Comparison of ENCODE assay signal across 28 cellular contexts in the genomic region with DNA sequence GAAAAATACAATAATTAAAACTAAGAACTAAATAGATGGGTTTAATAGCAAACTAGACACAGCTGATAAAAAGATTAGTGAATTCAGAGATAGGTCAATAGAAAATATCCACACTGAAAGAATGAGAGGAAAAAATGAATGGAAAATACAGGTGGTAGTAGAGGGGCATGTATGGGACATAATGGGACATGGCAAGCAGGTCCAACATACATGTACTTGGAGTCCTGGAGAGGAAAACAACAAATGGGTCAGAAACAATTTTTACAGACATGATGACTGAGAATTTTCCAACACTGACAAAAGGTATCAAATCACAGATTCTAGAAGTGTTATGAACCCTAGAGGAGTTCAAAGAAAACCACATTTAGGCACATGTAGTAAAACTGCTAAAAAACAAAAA.
"Had no signal": no experiment of that assay in that cellular context is flagged by ENCODE, and none has a peak within 500 bp of the region (broad histone marks: within the 10 kb centered on the region; RNA-seq: fewer than 3 reads in every experiment).

No MANE protein-coding gene starts in this region.

- H3K4me1 Mint-ChIP-seq: stimulated activated memory B cell treated with anti-CD40 and anti-IgM and Interleukin-4, amounts not matched to agents 10 μg/mL and 1 μg/mL and 100 μg/mL, for 72 hours; stimulated activated naive B cell treated with anti-CD40 and anti-IgM and Interleukin-4, amounts not matched to agents 10 μg/mL and 1 μg/mL and 100 μg/mL, for 72 hours had no signal

- ATAC-seq: stimulated activated effector memory CD8-positive, alpha-beta T cell treated with anti-CD3 and anti-CD28 coated beads, Interleukin-12 subunit alpha, Interleukin-12 subunit beta, amount 100 ng/mL, for 72 hours; stimulated activated memory B cell treated with anti-CD40 and anti-IgM and Interleukin-4, amounts not matched to agents 10 μg/mL and 1 μg/mL and 100 μg/mL, for 72 hours; stimulated activated naive B cell treated with anti-CD40 and anti-IgM and Interleukin-4, amounts not matched to agents 10 μg/mL and 1 μg/mL and 100 μg/mL, for 72 hours; stimulated activated naive CD8-positive, alpha-beta T cell treated with anti-CD3 and anti-CD28 coated beads, Interleukin-15, amount 100 ng/mL, for 72 hours; stimulated activated naive CD8-positive, alpha-beta T cell treated with anti-CD3 and anti-CD28 coated beads, Interleukin-15, Interleukin-2, amounts not matched to agents 100 U/mL and 50 U/mL, for 24 hours; upper lobe of right lung had no signal

- H3K27me3 ChIP-seq: stomach, suprapubic skin, testis, thyroid gland, tibial artery, tibial nerve, transverse colon, upper lobe of left lung, upper lobe of right lung, uterus, vagina had no signal

- H3K27me3 Mint-ChIP-seq: stimulated activated memory B cell treated with anti-CD40 and anti-IgM and Interleukin-4, amounts not matched to agents 10 μg/mL and 1 μg/mL and 100 μg/mL, for 72 hours; stimulated activated naive B cell treated with anti-CD40 and anti-IgM and Interleukin-4, amounts not matched to agents 10 μg/mL and 1 μg/mL and 100 μg/mL, for 72 hours; stimulated activated naive CD8-positive, alpha-beta T cell treated with anti-CD3 and anti-CD28 coated beads, Interleukin-15, amount 100 ng/mL, for 72 hours; stimulated activated naive CD8-positive, alpha-beta T cell treated with anti-CD3 and anti-CD28 coated beads, Interleukin-15, Interleukin-2, amounts not matched to agents 100 ng/mL and 50 ng/mL, for 24 hours; type B pancreatic cell had no signal

- H3K4me3 Mint-ChIP-seq: stimulated activated effector memory CD8-positive, alpha-beta T cell treated with anti-CD3 and anti-CD28 coated beads, Interleukin-12 subunit alpha, Interleukin-12 subunit beta, amount 100 ng/mL, for 72 hours; stimulated activated memory B cell treated with anti-CD40 and anti-IgM and Interleukin-4, amounts not matched to agents 10 μg/mL and 1 μg/mL and 100 μg/mL, for 72 hours; stimulated activated naive B cell treated with anti-CD40 and anti-IgM and Interleukin-4, amounts not matched to agents 10 μg/mL and 1 μg/mL and 100 μg/mL, for 72 hours; stimulated activated naive CD8-positive, alpha-beta T cell treated with anti-CD3 and anti-CD28 coated beads, Interleukin-15, amount 100 ng/mL, for 72 hours; stimulated activated naive CD8-positive, alpha-beta T cell treated with anti-CD3 and anti-CD28 coated beads, Interleukin-15, Interleukin-2, amounts not matched to agents 100 ng/mL and 50 ng/mL, for 24 hours; type B pancreatic cell had no signal

- H3K27ac ChIP-seq: stomach, suprapubic skin, testis, thoracic aorta, tibial artery, tibial nerve, transverse colon, upper lobe of left lung, upper lobe of right lung, uterus, vagina had no signal

- H3K27ac Mint-ChIP-seq: stimulated activated effector memory CD8-positive, alpha-beta T cell treated with anti-CD3 and anti-CD28 coated beads, Interleukin-12 subunit alpha, Interleukin-12 subunit beta, amount 100 ng/mL, for 72 hours; stimulated activated memory B cell treated with anti-CD40 and anti-IgM and Interleukin-4, amounts not matched to agents 10 μg/mL and 1 μg/mL and 100 μg/mL, for 72 hours; stimulated activated naive B cell treated with anti-CD40 and anti-IgM and Interleukin-4, amounts not matched to agents 10 μg/mL and 1 μg/mL and 100 μg/mL, for 72 hours; stimulated activated naive CD8-positive, alpha-beta T cell treated with anti-CD3 and anti-CD28 coated beads, Interleukin-15, amount 100 ng/mL, for 72 hours; stimulated activated naive CD8-positive, alpha-beta T cell treated with anti-CD3 and anti-CD28 coated beads, Interleukin-15, Interleukin-2, amounts not matched to agents 100 ng/mL and 50 ng/mL, for 24 hours; type B pancreatic cell had no signal

- H3K9me3 ChIP-seq: suprapubic skin, testis, thoracic aorta, thyroid gland, tibial artery, transverse colon, upper lobe of left lung, upper lobe of right lung, uterus, vagina had no signal

- H3K4me1 ChIP-seq: stomach, suprapubic skin, testis, tibial artery, tibial nerve, transverse colon, upper lobe of left lung, upper lobe of right lung, uterus, vagina had no signal

- H3K4me3 ChIP-seq: stomach, suprapubic skin, testis, thoracic aorta, thyroid gland, tibial artery, tibial nerve, transverse colon, upper lobe of left lung, upper lobe of right lung, uterus, vagina had no signal

- H3K9me3 Mint-ChIP-seq: stimulated activated effector memory CD8-positive, alpha-beta T cell treated with anti-CD3 and anti-CD28 coated beads, Interleukin-12 subunit alpha, Interleukin-12 subunit beta, amount 100 ng/mL, for 72 hours; stimulated activated memory B cell treated with anti-CD40 and anti-IgM and Interleukin-4, amounts not matched to agents 10 μg/mL and 1 μg/mL and 100 μg/mL, for 72 hours; stimulated activated naive CD8-positive, alpha-beta T cell treated with anti-CD3 and anti-CD28 coated beads, Interleukin-15, Interleukin-2, amounts not matched to agents 100 ng/mL and 50 ng/mL, for 24 hours had no signal

- H3K36me3 Mint-ChIP-seq: stimulated activated effector memory CD8-positive, alpha-beta T cell treated with anti-CD3 and anti-CD28 coated beads, Interleukin-12 subunit alpha, Interleukin-12 subunit beta, amount 100 ng/mL, for 72 hours had no signal

- FAIRE-seq: urothelium cell line had no signal

- H3K36me3 ChIP-seq: suprapubic skin, thoracic aorta, thyroid gland, transverse colon, upper lobe of left lung, upper lobe of right lung, uterus, vagina had no signal

- DNase-seq: stimulated activated CD4-positive, alpha-beta T cell treated with anti-CD3 and anti-CD28 coated beads, Interleukin-2, amount 100 ng/mL, for 48 hours; stimulated activated CD4-positive, alpha-beta T cell treated with anti-CD3 and anti-CD28 coated beads, Interleukin-4, amount 100 ng/mL, for 1 hour; stimulated activated CD4-positive, alpha-beta T cell treated with anti-CD3 and anti-CD28 coated beads, Interleukin-4, amount 100 ng/mL, for 24 hours; stimulated activated CD4-positive, alpha-beta T cell treated with anti-CD3 and anti-CD28 coated beads, Interleukin-4, amount 100 ng/mL, for 4 hours; stimulated activated CD8-positive, alpha-beta memory T cell treated with anti-CD3 and anti-CD28 coated beads, Interleukin-4, amount 100 ng/mL, for 48 hours; stimulated activated naive B cell treated with anti-CD40 and anti-IgM and Interleukin-4, amounts not matched to agents 10 μg/mL and 1 μg/mL and 100 μg/mL, for 72 hours; stimulated activated naive CD4-positive, alpha-beta T cell; stimulated activated naive CD4-positive, alpha-beta T cell treated with Interleukin-2 at 50 U/mL for 16 hours; stimulated activated naive CD8-positive, alpha-beta T cell treated with anti-CD3 and anti-CD28 coated beads, Interleukin-15, amount 100 ng/mL, for 72 hours; stimulated activated naive CD8-positive, alpha-beta T cell treated with anti-CD3 and anti-CD28 coated beads, Interleukin-15, Interleukin-2, amounts not matched to agents 100 U/mL and 50 U/mL, for 24 hours; stomach; substantia nigra; testis; thyroid gland; tibial artery; transverse colon; upper lobe of left lung; upper lobe of right lung; uterus had no signal
